30 cellular contexts compared by ENCODE assay signal in genomic region chr15:83486363-83486762, GRCh38. TPM values are rescaled to one million over a fixed set of nuclear protein-coding genes. Genes with fewer than 3 reads are reported as not detected.
"Had no signal": no experiment of that assay in that cellular context is flagged by ENCODE, and none has a peak within 500 bp of the region (broad histone marks: within the 10 kb centered on the region; RNA-seq: fewer than 3 reads in every experiment).

No MANE protein-coding gene starts in this region.

- H3K27ac ChIP-seq: colonic mucosa, coronary artery, epithelial cell of prostate, esophagus muscularis mucosa, esophagus squamous epithelium, foreskin keratinocyte, gastrocnemius medialis, gastroesophageal sphincter, heart left ventricle, heart right ventricle, hepatocyte had no signal

- H3K4me1 ChIP-seq: colonic mucosa, esophagus muscularis mucosa, esophagus squamous epithelium, foreskin keratinocyte, gastrocnemius medialis, gastroesophageal sphincter, heart left ventricle, heart right ventricle had no signal

- H3K4me3 ChIP-seq: colonic mucosa, coronary artery, dorsolateral prefrontal cortex, esophagus muscularis mucosa, esophagus squamous epithelium, gastrocnemius medialis, gastroesophageal sphincter, heart left ventricle, heart right ventricle, hepatocyte had no signal

- H3K79me2 ChIP-seq: hepatocyte had no signal

- H2AFZ ChIP-seq: hepatocyte had no signal

- H3K9me3 ChIP-seq: colonic mucosa, gastrocnemius medialis had no signal

- ATAC-seq: effector memory CD8-positive, alpha-beta T cell; esophagus mucosa; foreskin keratinocyte; gastrocnemius medialis; gastroesophageal sphincter; heart left ventricle; heart right ventricle had no signal

- DNase-seq: colonic mucosa; cortex of kidney; dermis blood vessel endothelial cell; dorsolateral prefrontal cortex; effector CD4-positive, alpha-beta T cell; effector CD8-positive, alpha-beta T cell; effector memory CD4-positive, alpha-beta T cell; effector memory CD8-positive, alpha-beta T cell; endodermal cell; erythroblast; esophagus squamous epithelium; foreskin fibroblast; foreskin keratinocyte; foreskin melanocyte; gastrocnemius medialis; glutamatergic neuron; head of caudate nucleus; heart left ventricle; heart right ventricle had no signal

- H3K27me3 ChIP-seq: colonic mucosa, dorsolateral prefrontal cortex, esophagus muscularis mucosa, esophagus squamous epithelium, gastrocnemius medialis, hepatocyte had no signal

- H3K4me2 ChIP-seq: hepatocyte had no signal

- FAIRE-seq: colon, endometrium, endothelial cell of umbilical vein, frontal cortex had no signal

- H3K36me3 ChIP-seq: colonic mucosa, esophagus muscularis mucosa, esophagus squamous epithelium, gastrocnemius medialis, gastroesophageal sphincter, heart left ventricle, heart right ventricle had no signal

RNA-seq across cellular contexts. Expression of gene SH3GL3, which starts 39.2 kb away (rescaled TPM):
- total RNA-seq: colonic mucosa, dermis blood vessel endothelial cell, endothelial cell of umbilical vein, gastrocnemius medialis, glomerular endothelial cell had no signal
- polyA plus RNA-seq: endothelial cell of umbilical vein, heart left ventricle, heart right ventricle had no signal
